ENCODE assay signal across 17 cellular contexts in the genomic region with DNA sequence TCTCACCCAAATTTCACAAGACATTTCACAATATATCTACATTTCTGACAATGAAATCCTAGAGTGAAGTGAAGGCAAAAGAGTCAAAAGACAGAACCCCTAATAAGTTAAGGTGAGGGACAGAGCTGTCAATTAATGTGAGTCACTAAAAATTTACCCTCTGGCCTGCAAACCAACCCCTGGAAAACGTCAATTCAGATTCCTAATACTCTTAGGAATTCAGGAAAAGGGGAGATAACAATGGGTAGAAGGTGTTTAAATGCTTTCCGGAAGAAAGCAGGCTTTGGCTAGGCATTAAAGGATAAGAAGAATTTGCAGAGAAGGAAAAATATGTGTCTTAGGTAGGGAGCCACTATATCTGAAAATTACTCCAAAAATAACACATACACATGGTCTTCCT.
"Had no signal": no experiment of that assay in that cellular context is flagged by ENCODE, and none has a peak within 500 bp of the region (broad histone marks: within the 10 kb centered on the region; RNA-seq: fewer than 3 reads in every experiment).

No MANE protein-coding gene starts in this region.

- H3K36me3 Mint-ChIP-seq: naive thymus-derived CD4-positive, alpha-beta T cell had no signal

- H3K4me1 Mint-ChIP-seq: immature natural killer cell; naive thymus-derived CD4-positive, alpha-beta T cell had no signal

- ATAC-seq: activated CD4-positive, CD25-positive, alpha-beta regulatory T cell treated with anti-CD3 and anti-CD28 coated beads, Interleukin-2, amount 50 U/mL, for 24 hours; left lobe of liver; mucosa of descending colon; naive thymus-derived CD4-positive, alpha-beta T cell had no signal

- H3K4me3 Mint-ChIP-seq: immature natural killer cell; naive thymus-derived CD4-positive, alpha-beta T cell had no signal

- H3K4me3 ChIP-seq: mucosa of descending colon, tibial artery, vagina had no signal

- H3K27ac ChIP-seq: epithelial cell of prostate, tibial artery, vagina had no signal

- DNase-seq: activated naive CD4-positive, alpha-beta T cell treated with Interleukin-2 at 50 U/mL for 16 hours; activated T-cell treated with anti-CD3 and anti-CD28 coated beads for 4 hours; anterior cingulate cortex; cerebellar nuclear complex; effector CD8-positive, alpha-beta T cell; head of caudate nucleus; immature natural killer cell; mucosa of descending colon; naive thymus-derived CD4-positive, alpha-beta T cell; stimulated activated CD4-positive, alpha-beta T cell treated with anti-CD3 and anti-CD28 coated beads, Interleukin-4, amount 100 ng/mL, for 1 hour; stimulated activated naive CD4-positive, alpha-beta T cell; T-helper 9 cell; tibial artery had no signal

- H3K27me3 ChIP-seq: tibial artery, vagina had no signal

- H3K27ac Mint-ChIP-seq: immature natural killer cell; naive thymus-derived CD4-positive, alpha-beta T cell had no signal

- H3K9me3 ChIP-seq: mucosa of descending colon, tibial artery, vagina had no signal

- H3K4me1 ChIP-seq: tibial artery, vagina had no signal

- H3K36me3 ChIP-seq: tibial artery, vagina had no signal
